In the genomic region with DNA sequence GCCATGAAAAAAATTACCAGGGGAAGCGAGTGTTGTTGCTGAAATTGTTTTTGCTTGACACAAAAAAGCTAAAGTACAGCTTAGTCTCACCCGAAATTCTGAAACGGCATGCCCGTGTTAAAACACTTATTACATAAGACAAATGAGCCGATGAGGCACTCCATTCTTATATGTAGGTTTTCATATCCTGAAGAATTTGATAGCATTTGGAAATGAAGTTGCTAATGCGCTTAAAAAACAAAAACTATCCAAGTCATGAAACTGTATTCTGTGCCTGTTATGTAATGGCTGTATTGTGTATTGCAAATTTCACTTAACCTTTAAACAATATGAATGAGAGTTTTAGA, we compare ENCODE assay signal across 8 cellular contexts. TPM values are rescaled to one million over a fixed set of nuclear protein-coding genes. Genes with fewer than 3 reads are reported as not detected.
DNase-seq lines count a peak whose midpoint lies in the region; ATAC-seq, FAIRE-seq and TF ChIP-seq lines count a peak whose summit lies in the region.

No MANE protein-coding gene starts in this region.

- no peaks in the 10 kb centered on the region for H3K27me3 ChIP-seq in suprapubic skin

- peaks cover 28% of the 10 kb centered on the region for H3K4me1 Mint-ChIP-seq in T-helper 2 cell treated with Interferon-gamma antibody and Interleukin-4, amounts not matched to agents 5 μg/mL and 100 μg/mL, for 36 hours (ENCODE audit: low read depth)
- peaks cover 30% of the 10 kb centered on the region for H3K4me1 Mint-ChIP-seq in activated naive CD8-positive, alpha-beta T cell (ENCODE audit: low read depth)

- FAIRE-seq in kidney (lab: Jason Lieb, UNC): no peak

- no peaks in the 10 kb centered on the region for H3K9me3 Mint-ChIP-seq in T-helper 2 cell treated with Interferon-gamma antibody and Interleukin-4, amounts not matched to agents 5 μg/mL and 100 μg/mL, for 36 hours
- H3K9me3 Mint-ChIP-seq in activated naive CD8-positive, alpha-beta T cell (ENCODE audit: low read depth): no peaks in the 10 kb centered on the region

- H3K4me3 Mint-ChIP-seq in T-helper 2 cell treated with Interferon-gamma antibody and Interleukin-4, amounts not matched to agents 5 μg/mL and 100 μg/mL, for 36 hours: peak overlapping the region; percentile 96
- H3K4me3 Mint-ChIP-seq in activated naive CD8-positive, alpha-beta T cell: peak overlapping the region; percentile 95

- no peak for DNase-seq in T-helper 2 cell treated with Interferon-gamma antibody and Interleukin-4, amounts not matched to agents 5 μg/mL and 100 μg/mL, for 36 hours (ENCODE audit: low spot score)
- DNase-seq in T-helper 2 cell: no peak
- DNase-seq in kidney: no peak
- no peak for DNase-seq in suprapubic skin (ENCODE audit: low spot score in 2 of 2)
- no peak for DNase-seq in NCI-H774 (lab: John Stamatoyannopoulos, UW)

- TF ChIP-seq CTCF in kidney (IDR thresholded peaks at IDR 0.05; ENCODE audit: borderline replicate concordance, extremely low read depth, insufficient read depth) (no peak), suprapubic skin (IDR thresholded peaks at IDR 0.05) (no peak)

- peak overlapping the region; percentile 89 for H3K27ac Mint-ChIP-seq in T-helper 2 cell treated with Interferon-gamma antibody and Interleukin-4, amounts not matched to agents 5 μg/mL and 100 μg/mL, for 36 hours
- H3K27ac Mint-ChIP-seq in activated naive CD8-positive, alpha-beta T cell: peak overlapping the region; percentile 98

- ATAC-seq in HG02798 (IDR thresholded peaks at IDR 0.05; ENCODE audit: poor library complexity, unreplicated experiment) (no peak), HG03095 (IDR thresholded peaks at IDR 0.05; ENCODE audit: unreplicated experiment) (no peak)

- H3K4me1 ChIP-seq in kidney (ENCODE audit: control insufficient read depth in 1 of 2, insufficient read depth in 1 of 2, low read depth in 1 of 2, low read length in 2 of 2) (no peaks in the 10 kb centered on the region), suprapubic skin (peaks cover 24% of the 10 kb centered on the region)

- peaks cover 2% of the 10 kb centered on the region for H3K36me3 Mint-ChIP-seq in T-helper 2 cell treated with Interferon-gamma antibody and Interleukin-4, amounts not matched to agents 5 μg/mL and 100 μg/mL, for 36 hours (ENCODE audit: low read depth)
- H3K36me3 Mint-ChIP-seq in activated naive CD8-positive, alpha-beta T cell: no peaks in the 10 kb centered on the region

- H3K36me3 ChIP-seq in kidney (ENCODE audit: control insufficient read depth in 1 of 2, insufficient read depth in 2 of 2, low read length in 2 of 2): no peaks in the 10 kb centered on the region
- H3K36me3 ChIP-seq in suprapubic skin: no peaks in the 10 kb centered on the region

- H3K9me3 ChIP-seq in kidney (ENCODE audit: control insufficient read depth in 1 of 2, low read length in 2 of 2): no peaks in the 10 kb centered on the region
- no peaks in the 10 kb centered on the region for H3K9me3 ChIP-seq in suprapubic skin

- peaks cover 52% of the 10 kb centered on the region for H3K27me3 Mint-ChIP-seq in T-helper 2 cell treated with Interferon-gamma antibody and Interleukin-4, amounts not matched to agents 5 μg/mL and 100 μg/mL, for 36 hours (ENCODE audit: low read depth)
- no peaks in the 10 kb centered on the region for H3K27me3 Mint-ChIP-seq in activated naive CD8-positive, alpha-beta T cell

- peak overlapping the region; percentile 91 to 95 for H3K27ac ChIP-seq in kidney (ENCODE audit: low read depth in 2 of 2, low read length in 2 of 2)
- H3K27ac ChIP-seq in suprapubic skin: peak overlapping the region; percentile 95

- TF ChIP-seq EP300 in suprapubic skin (IDR thresholded peaks at IDR 0.05): no peak

- TF ChIP-seq POLR2A in suprapubic skin (IDR thresholded peaks at IDR 0.05): no peak

- intact Hi-C loops in kidney (cut with DNase I): no loop called here

- 0% methylated on average over 6 of the region's 6 CpGs for WGBS in suprapubic skin

- H3K4me3 ChIP-seq in kidney (ENCODE audit: low read length in 2 of 2) (peak overlapping the region; percentile 78 to 86), suprapubic skin (peak overlapping the region; percentile 92)

- H3K9ac ChIP-seq in kidney (ENCODE audit: low read length in 2 of 2): peak overlapping the region; percentile 86 to 93

RNA-seq across cellular contexts. Expression of a gene that starts 1.4 kb away (rescaled TPM):
- total RNA-seq in kidney: 60.4 TPM
- 7.4 TPM for polyA plus RNA-seq in kidney (ENCODE audit: insufficient read depth, low read depth, low replicate concordance)
- total RNA-seq in suprapubic skin: 10 to 100 TPM; 15.8 to 23.6 (median 18.0) TPM
